In the genomic region with DNA sequence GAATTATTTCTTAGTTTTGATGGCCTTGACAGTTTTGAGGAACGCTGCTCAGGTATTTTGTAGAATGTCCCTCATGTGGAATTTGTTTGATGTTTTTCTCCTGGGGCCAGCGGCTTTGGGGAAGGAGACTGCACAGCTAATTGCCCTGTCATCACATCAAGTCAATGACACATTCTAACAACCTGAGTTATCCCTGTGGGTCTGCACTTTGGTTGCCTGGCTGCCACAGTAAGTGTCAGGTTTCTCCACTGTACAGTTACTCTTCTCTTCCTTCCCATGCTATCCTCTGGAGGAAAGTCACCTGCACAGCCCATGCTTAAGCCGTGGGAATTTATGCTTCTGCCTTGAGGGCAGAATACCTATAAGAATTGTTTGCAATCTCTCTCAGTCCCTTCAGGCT, we compare ENCODE assay signal across 15 cellular contexts.
"Had no signal": no experiment of that assay in that cellular context is flagged by ENCODE, and none has a peak within 500 bp of the region (broad histone marks: within the 10 kb centered on the region; RNA-seq: fewer than 3 reads in every experiment).

No MANE protein-coding gene starts in this region.

- H3K27ac ChIP-seq: cardiac muscle cell, epithelial cell of prostate, neural progenitor cell, pancreas, transverse colon had no signal

- H3K9me3 ChIP-seq: pancreas, transverse colon had no signal

- H3K4me3 ChIP-seq: cardiac muscle cell, neural progenitor cell, pancreas, transverse colon had no signal

- H3K36me3 ChIP-seq: cardiac muscle cell, neural progenitor cell, pancreas, transverse colon had no signal

- DNase-seq: activated CD4-positive, alpha-beta T cell treated with anti-CD3 and anti-CD28 coated beads for 4 hours; activated CD8-positive, alpha-beta memory T cell treated with anti-CD3 and anti-CD28 coated beads, Interleukin-2, amount 50 U/mL, for 48 hours; activated CD8-positive, alpha-beta T cell treated with anti-CD3 and anti-CD28 coated beads for 36 hours; activated naive CD8-positive, alpha-beta T cell treated with anti-CD3 and anti-CD28 coated beads, Interleukin-2, amount 50 U/mL, for 24 hours; effector CD8-positive, alpha-beta T cell; kidney; mesendoderm; pancreas; stimulated activated CD4-positive, alpha-beta T cell treated with anti-CD3 and anti-CD28 coated beads, Interleukin-12 subunit alpha, Interleukin-12 subunit beta, amount 100 ng/mL, for 4 hours; stimulated activated naive CD4-positive, alpha-beta T cell; substantia nigra; transverse colon had no signal

- ATAC-seq: activated CD8-positive, alpha-beta T cell treated with anti-CD3 and anti-CD28 coated beads for 36 hours; activated naive CD8-positive, alpha-beta T cell treated with anti-CD3 and anti-CD28 coated beads, Interleukin-2, amount 50 U/mL, for 24 hours; pancreas had no signal

- H3K4me1 ChIP-seq: neural progenitor cell, pancreas, transverse colon had no signal
